Comparison of ENCODE assay signal across 8 cellular contexts in the genomic region with DNA sequence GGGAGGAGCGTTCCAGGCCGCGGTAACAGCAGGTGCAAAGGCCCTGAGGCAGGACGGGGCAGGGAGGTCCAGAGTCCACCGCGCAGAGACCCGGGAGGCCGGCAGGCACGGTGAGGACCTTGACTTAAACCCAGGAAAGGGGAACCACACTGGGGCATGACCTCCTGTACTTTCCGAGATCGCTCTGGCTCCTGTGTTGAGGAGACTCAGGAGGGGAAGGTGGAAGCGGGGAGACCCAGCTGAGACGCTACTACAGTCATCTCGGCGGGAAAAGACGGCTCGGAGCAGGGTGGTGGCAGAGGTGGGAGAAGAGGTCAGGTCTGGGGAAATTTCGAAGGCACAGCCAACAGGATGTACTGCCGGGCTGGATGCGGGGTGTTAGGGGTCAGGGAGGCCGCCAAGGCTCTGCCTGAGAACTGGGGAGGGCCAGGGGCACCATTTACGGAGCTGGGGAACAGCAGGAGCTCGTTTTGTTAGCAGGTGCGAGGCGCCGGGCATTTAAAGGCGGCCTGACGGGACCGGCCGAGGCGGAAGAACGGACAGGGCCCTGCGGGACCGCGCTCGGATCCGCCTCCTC. TPM values are rescaled to one million over a fixed set of nuclear protein-coding genes. Genes with fewer than 3 reads are reported as not detected.
DNase-seq lines count a peak whose midpoint lies in the region; ATAC-seq, FAIRE-seq and TF ChIP-seq lines count a peak whose summit lies in the region.

No MANE protein-coding gene starts in this region.

- DNase-seq in CD4-positive, CD25-positive, alpha-beta regulatory T cell, result no peak
- peak; percentile 6 for DNase-seq in HT-29 (ENCODE audit: low spot score)
- DNase-seq in bronchial epithelial cell (ENCODE audit: low read depth), result no peak
- no peak for DNase-seq in NCI-H446 (lab: John Stamatoyannopoulos, UW)
- no peak for DNase-seq in H54 (ENCODE audit: insufficient read length, low spot score)
- DNase-seq in midbrain (lab: John Stamatoyannopoulos, UW), result no peak
- no peak for DNase-seq in SHP77 treated with DMSO at 0.1 percent for 48 hours (lab: John Stamatoyannopoulos, UW)

- H3K4me1 Mint-ChIP-seq in CD4-positive, CD25-positive, alpha-beta regulatory T cell, result peaks cover 0 to 20% (median 8%) of the 10 kb centered on the region in 4 donors

- peak overlapping the region; percentile 95 for H3K9ac ChIP-seq in mucosa of stomach (ENCODE audit: low read length)

- peak overlapping the region; percentile 41 for H3K4me3 ChIP-seq in CD4-positive, CD25-positive, alpha-beta regulatory T cell (ENCODE audit: low read depth, low read length)
- H3K4me3 ChIP-seq in bronchial epithelial cell (ENCODE audit: low read depth, low read length) (peak overlapping the region; percentile 77), mucosa of stomach (ENCODE audit: low read length) (peak overlapping the region; percentile 48)

- H3K36me3 ChIP-seq in CD4-positive, CD25-positive, alpha-beta regulatory T cell (ENCODE audit: control insufficient read depth, insufficient read depth, low read length), result no peaks in the 10 kb centered on the region
- H3K36me3 ChIP-seq in bronchial epithelial cell (ENCODE audit: control insufficient read depth, insufficient read depth, low read length) (no peaks in the 10 kb centered on the region), mucosa of stomach (ENCODE audit: control insufficient read depth, insufficient read depth, low read length) (no peaks in the 10 kb centered on the region)

- H3K9me3 ChIP-seq in CD4-positive, CD25-positive, alpha-beta regulatory T cell (ENCODE audit: control insufficient read depth in 2 of 2, low read length in 2 of 2), result no peaks in the 10 kb centered on the region
- no peaks in the 10 kb centered on the region for H3K9me3 ChIP-seq in mucosa of stomach (ENCODE audit: control insufficient read depth, low read length)

- FAIRE-seq in bronchial epithelial cell (lab: Jason Lieb, UNC), result no peak
- no peak for FAIRE-seq in H54 (lab: Jason Lieb, UNC)

- H3K27me3 ChIP-seq in CD4-positive, CD25-positive, alpha-beta regulatory T cell (ENCODE audit: control insufficient read depth, insufficient read depth, low read length), result no peaks in the 10 kb centered on the region
- H3K27me3 ChIP-seq in bronchial epithelial cell (ENCODE audit: control insufficient read depth, insufficient read depth, low read length) (peaks cover 2% of the 10 kb centered on the region), mucosa of stomach (ENCODE audit: control insufficient read depth, insufficient read depth, low read length) (peaks cover 4% of the 10 kb centered on the region)

- peak overlapping the region; percentile 93 to 99 (median 95) for H3K27ac Mint-ChIP-seq in CD4-positive, CD25-positive, alpha-beta regulatory T cell

- H3K4me1 ChIP-seq in CD4-positive, CD25-positive, alpha-beta regulatory T cell (ENCODE audit: control insufficient read depth, insufficient read depth, low read length, poor library complexity, severe bottlenecking), result peaks cover 15% of the 10 kb centered on the region
- peaks cover 10% of the 10 kb centered on the region for H3K4me1 ChIP-seq in mucosa of stomach (ENCODE audit: control insufficient read depth, insufficient read depth, low read length)

- no peak for ATAC-seq in CD4-positive, CD25-positive, alpha-beta regulatory T cell (ENCODE audit: low read depth in 2 of 2)

- peak overlapping the region; percentile 94 for H3K27ac ChIP-seq in CD4-positive, CD25-positive, alpha-beta regulatory T cell (ENCODE audit: insufficient read depth, low read length, poor library complexity, severe bottlenecking)

- H3K4me3 Mint-ChIP-seq in CD4-positive, CD25-positive, alpha-beta regulatory T cell, result peak overlapping the region; percentile 84 to 94 (median 91)

- H3K9me3 Mint-ChIP-seq in CD4-positive, CD25-positive, alpha-beta regulatory T cell, result peaks cover 0 to 2% (median 0%) of the 10 kb centered on the region in 7 donors

- no peaks in the 10 kb centered on the region for H3K36me3 Mint-ChIP-seq in CD4-positive, CD25-positive, alpha-beta regulatory T cell

- no peak for TF ChIP-seq POLR2A in H54 (IDR thresholded peaks at IDR 0.05; ENCODE audit: low read depth, low read length)

- peaks cover 22% of the 10 kb centered on the region for H3K27me3 Mint-ChIP-seq in CD4-positive, CD25-positive, alpha-beta regulatory T cell

- no peak for TF ChIP-seq CTCF in bronchial epithelial cell (IDR thresholded peaks at IDR 0.05; ENCODE audit: insufficient read depth, low read length, severe bottlenecking)

RNA-seq across cellular contexts. Expression of a gene that starts 22.3 kb away (rescaled TPM):
- 0.07 TPM for total RNA-seq in CD4-positive, CD25-positive, alpha-beta regulatory T cell
- under 1 TPM in 1 of 4 donors, not detected in 3; 0.22 TPM for polyA plus RNA-seq in CD4-positive, CD25-positive, alpha-beta regulatory T cell
- total RNA-seq in HT-29 (2014; rRNA removed; shearing (Covaris generic)), result not detected in 2 replicates
- total RNA-seq in bronchial epithelial cell, result under 0.01 TPM in 1 of 2 replicates, not detected in the other

RNA-seq across cellular contexts. Expression of a gene that starts 39.1 kb away (rescaled TPM):
- total RNA-seq in CD4-positive, CD25-positive, alpha-beta regulatory T cell, result 13.1 TPM
- 1 to 10 TPM; 6.7 to 8.3 (median 7.5) TPM for polyA plus RNA-seq in CD4-positive, CD25-positive, alpha-beta regulatory T cell
- 24.5 and 25.8 TPM in 2 replicates for total RNA-seq in HT-29 (2014; rRNA removed; shearing (Covaris generic))
- total RNA-seq in bronchial epithelial cell, result 19.5 and 20.6 TPM in 2 replicates
